ENCODE assay signal across 16 cellular contexts in the genomic region with DNA sequence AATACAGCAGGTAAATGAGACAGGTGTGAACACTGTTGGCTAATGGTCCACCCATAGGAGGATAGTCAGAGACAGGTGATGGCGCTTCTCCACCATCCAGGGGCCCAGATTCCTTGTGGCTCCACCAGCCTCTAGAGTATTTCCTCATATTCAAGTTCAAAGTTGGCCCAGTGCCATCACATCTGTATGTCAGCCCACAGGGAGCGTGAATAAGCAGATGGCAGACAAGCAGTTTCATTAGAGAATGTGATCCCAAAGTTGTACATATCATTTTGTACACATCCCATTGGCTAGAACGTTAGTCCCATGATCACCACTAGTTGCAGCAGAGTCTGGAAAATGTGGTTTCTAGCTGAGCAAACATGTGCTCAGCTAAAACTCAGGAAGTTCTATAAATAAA. TPM values are rescaled to one million over a fixed set of nuclear protein-coding genes. Genes with fewer than 3 reads are reported as not detected.
A peak's percentile ranks its signal among the peaks of the same experiment; 100 is the strongest.
DNase-seq lines count a peak whose midpoint lies in the region; TF ChIP-seq lines count a peak whose summit lies in the region.
"Had no signal": no experiment of that assay in that cellular context is flagged by ENCODE, and none has a peak within 500 bp of the region (broad histone marks: within the 10 kb centered on the region; RNA-seq: fewer than 3 reads in every experiment).

No MANE protein-coding gene starts in this region.

- no peak overlapping the region for H2BK120ac ChIP-seq in mesendoderm (ENCODE audit: low read depth, low read length)

- H3K36me3 Mint-ChIP-seq in activated T-helper 1 cell treated with anti-CD3 and anti-CD28 coated beads, Interleukin-12 subunit alpha, Interleukin-12 subunit beta, Interleukin-2, Interleukin-4 antibody, amounts not matched to agents 30 ng/mL and 10 ng/mL and 1 ng/mL, durations not matched to agents 14 hours and 24 hours and 36 hours (ENCODE audit: low read depth) = no peaks in the 10 kb centered on the region
- H3K36me3 Mint-ChIP-seq: activated naive CD4-positive, alpha-beta T cell treated with anti-CD3 and anti-CD28 coated beads, Interleukin-2, amount 50 U/mL, for 24 hours had no signal

- H4K8ac ChIP-seq in mesendoderm (ENCODE audit: low read depth, low read length) = no peak overlapping the region

- H2BK5ac ChIP-seq in mesendoderm (ENCODE audit: low read length) = no peak overlapping the region

- H3K27ac ChIP-seq in brain microvascular endothelial cell (no peak overlapping the region), mesendoderm (ENCODE audit: low read depth, low read length) (no peak overlapping the region)
- H3K27ac ChIP-seq: esophagus squamous epithelium had no signal

- DNase-seq in SIG-M5 treated with dmso at 0.1 percent for 504 hours (lab: John Stamatoyannopoulos, UW; ENCODE audit: unreplicated experiment) = peak; percentile 2
- DNase-seq in SIG-M5 (lab: John Stamatoyannopoulos, UW) = no peak
- peak; percentile 53 for DNase-seq in MV-4-11 (lab: John Stamatoyannopoulos, UW)
- peak; percentile 5 for DNase-seq in brain microvascular endothelial cell
- peak; percentile 35 for DNase-seq in myocyte (ENCODE audit: low read depth)
- no peak for DNase-seq in activated effector memory CD4-positive, alpha-beta T cell treated with Interleukin-2 at 50 U/mL for 16 hours
- DNase-seq in activated T-helper 1 cell treated with anti-CD3 and anti-CD28 coated beads, Interleukin-12 subunit alpha, Interleukin-12 subunit beta, Interleukin-2, Interleukin-4 antibody, amounts not matched to agents 30 ng/mL and 10 ng/mL and 1 ng/mL, durations not matched to agents 14 hours and 24 hours and 36 hours (ENCODE audit: low spot score) = no peak
- no peak for DNase-seq in mesendoderm
- DNase-seq: esophagus squamous epithelium; GDM1; H9; NCI-H2081 treated with DMSO at 0.1 percent for 48 hours; stimulated activated CD4-positive, alpha-beta T cell treated with anti-CD3 and anti-CD28 coated beads, Interleukin-4, amount 100 ng/mL, for 24 hours; stimulated activated naive CD4-positive, alpha-beta T cell; T-helper 17 cell had no signal

- H3K36me3 ChIP-seq in brain microvascular endothelial cell (replicated peaks) (no peaks in the 10 kb centered on the region), mesendoderm (ENCODE audit: control insufficient read depth, insufficient read depth, low read length) (no peaks in the 10 kb centered on the region)
- H3K36me3 ChIP-seq: esophagus squamous epithelium had no signal

- H3K56ac ChIP-seq in mesendoderm (ENCODE audit: low read length) = no peak overlapping the region

- intact Hi-C loops in activated T-helper 1 cell treated with anti-CD3 and anti-CD28 coated beads, Interleukin-12 subunit alpha, Interleukin-12 subunit beta, Interleukin-2, Interleukin-4 antibody, amounts not matched to agents 30 ng/mL and 10 ng/mL and 1 ng/mL, durations not matched to agents 14 hours and 24 hours and 36 hours (cut with micrococcal nuclease) = no loop called here

- TF ChIP-seq CTCF in brain microvascular endothelial cell (IDR thresholded peaks at IDR 0.05; ENCODE audit: low read depth, low read length, missing control alignments) = no peak

- H2BK15ac ChIP-seq in mesendoderm (replicated peaks; ENCODE audit: low read depth) = no peak overlapping the region

- no peak overlapping the region for H3K27ac Mint-ChIP-seq in activated T-helper 1 cell treated with anti-CD3 and anti-CD28 coated beads, Interleukin-12 subunit alpha, Interleukin-12 subunit beta, Interleukin-2, Interleukin-4 antibody, amounts not matched to agents 30 ng/mL and 10 ng/mL and 1 ng/mL, durations not matched to agents 14 hours and 24 hours and 36 hours
- H3K27ac Mint-ChIP-seq: activated naive CD4-positive, alpha-beta T cell treated with anti-CD3 and anti-CD28 coated beads, Interleukin-2, amount 50 U/mL, for 24 hours; H9; T-helper 17 cell had no signal

- no peak overlapping the region for H4K5ac ChIP-seq in mesendoderm (ENCODE audit: low read length)

- no peak overlapping the region for H3K4ac ChIP-seq in mesendoderm (ENCODE audit: low read depth, low read length)

- H3K79me1 ChIP-seq in mesendoderm (ENCODE audit: low read length) = no peaks in the 10 kb centered on the region

- peaks cover 4% of the 10 kb centered on the region for H3K9me3 Mint-ChIP-seq in activated T-helper 1 cell treated with anti-CD3 and anti-CD28 coated beads, Interleukin-12 subunit alpha, Interleukin-12 subunit beta, Interleukin-2, Interleukin-4 antibody, amounts not matched to agents 30 ng/mL and 10 ng/mL and 1 ng/mL, durations not matched to agents 14 hours and 24 hours and 36 hours

- H3K4me3 ChIP-seq in brain microvascular endothelial cell (ENCODE audit: low read depth, low read length) (no peak overlapping the region), mesendoderm (ENCODE audit: low read length) (no peak overlapping the region)
- H3K4me3 ChIP-seq: esophagus squamous epithelium had no signal

- peaks cover 12% of the 10 kb centered on the region for H3K27me3 Mint-ChIP-seq in activated T-helper 1 cell treated with anti-CD3 and anti-CD28 coated beads, Interleukin-12 subunit alpha, Interleukin-12 subunit beta, Interleukin-2, Interleukin-4 antibody, amounts not matched to agents 30 ng/mL and 10 ng/mL and 1 ng/mL, durations not matched to agents 14 hours and 24 hours and 36 hours (ENCODE audit: insufficient read depth)

- no peak overlapping the region for H3K4me2 ChIP-seq in mesendoderm (ENCODE audit: low read length)

- in situ Hi-C loops in brain microvascular endothelial cell (cut with HindIII; ENCODE audit: low pct_ligation_motif_present, low sequenced_read_pairs) = no loop called here

- WGBS in mesendoderm (ENCODE audit: extremely low coverage, insufficient coverage, low lambda C conversion rate) = no CpG with 5 or more reads among the region's 3 CpGs

- no peaks in the 10 kb centered on the region for H3K4me1 ChIP-seq in mesendoderm (ENCODE audit: control insufficient read depth, low read depth, low read length)
- H3K4me1 ChIP-seq: esophagus squamous epithelium had no signal

- H3K23ac ChIP-seq in mesendoderm (ENCODE audit: low read length) = no peak overlapping the region

- H3K9ac ChIP-seq in mesendoderm (ENCODE audit: low read length) = no peak overlapping the region

- H3K4me3 Mint-ChIP-seq in activated T-helper 1 cell treated with anti-CD3 and anti-CD28 coated beads, Interleukin-12 subunit alpha, Interleukin-12 subunit beta, Interleukin-2, Interleukin-4 antibody, amounts not matched to agents 30 ng/mL and 10 ng/mL and 1 ng/mL, durations not matched to agents 14 hours and 24 hours and 36 hours = no peak overlapping the region
- H3K4me3 Mint-ChIP-seq: activated naive CD4-positive, alpha-beta T cell treated with anti-CD3 and anti-CD28 coated beads, Interleukin-2, amount 50 U/mL, for 24 hours; H9; T-helper 17 cell had no signal

- no peak overlapping the region for H2AK5ac ChIP-seq in mesendoderm (ENCODE audit: low read length)

- no peaks in the 10 kb centered on the region for H3K4me1 Mint-ChIP-seq in activated T-helper 1 cell treated with anti-CD3 and anti-CD28 coated beads, Interleukin-12 subunit alpha, Interleukin-12 subunit beta, Interleukin-2, Interleukin-4 antibody, amounts not matched to agents 30 ng/mL and 10 ng/mL and 1 ng/mL, durations not matched to agents 14 hours and 24 hours and 36 hours (ENCODE audit: low read depth)
- H3K4me1 Mint-ChIP-seq: activated naive CD4-positive, alpha-beta T cell treated with anti-CD3 and anti-CD28 coated beads, Interleukin-2, amount 50 U/mL, for 24 hours; H9; T-helper 17 cell had no signal

- H3K18ac ChIP-seq in mesendoderm (ENCODE audit: low read length) = no peak overlapping the region

- H3K27me3 ChIP-seq in brain microvascular endothelial cell (replicated peaks) = no peaks in the 10 kb centered on the region
- H3K27me3 ChIP-seq in mesendoderm (ENCODE audit: insufficient read depth, low read length, poor library complexity) = no peaks in the 10 kb centered on the region

- H3K79me2 ChIP-seq in mesendoderm (ENCODE audit: control insufficient read depth, insufficient read depth, low read length) = no peaks in the 10 kb centered on the region

RNA-seq across cellular contexts. Expression of a gene that starts 11.0 kb away (rescaled TPM):
- 11.3 and 11.6 TPM in 2 replicates for total RNA-seq in myocyte
- polyA plus RNA-seq in myocyte (2012) = 2.7 TPM
- 16.5 and 16.7 TPM in 2 replicates for total RNA-seq in activated T-helper 1 cell treated with anti-CD3 and anti-CD28 coated beads, Interleukin-12 subunit alpha, Interleukin-12 subunit beta, Interleukin-2, Interleukin-4 antibody, amounts not matched to agents 30 ng/mL and 10 ng/mL and 1 ng/mL, durations not matched to agents 14 hours and 24 hours and 36 hours
- polyA plus RNA-seq in mesendoderm (2013, experiment 1 of 2) = 14.8 TPM
- 14.9 TPM for polyA plus RNA-seq in mesendoderm (2013, experiment 2 of 2)

Comparison
In these comparisons a context has a peak if more than half of its experiments do, and no peak if none do; other contexts are left out.
1. DNase-seq: peak in SIG-M5 treated with dmso at 0.1 percent for 504 hours (single experiment), MV-4-11 (single experiment), brain microvascular endothelial cell (single experiment) and myocyte (single experiment); none in SIG-M5 (single experiment), activated effector memory CD4-positive, alpha-beta T cell treated with Interleukin-2 at 50 U/mL for 16 hours (single experiment), activated T-helper 1 cell treated with anti-CD3 and anti-CD28 coated beads, Interleukin-12 subunit alpha, Interleukin-12 subunit beta, Interleukin-2, Interleukin-4 antibody, amounts not matched to agents 30 ng/mL and 10 ng/mL and 1 ng/mL, durations not matched to agents 14 hours and 24 hours and 36 hours (single experiment) and mesendoderm (single experiment).